In genomic region chr17:40777459-40777858, GRCh38 we compare ENCODE assay signal across 22 cellular contexts. TPM values are rescaled to one million over a fixed set of nuclear protein-coding genes. Genes with fewer than 3 reads are reported as not detected.
"Had no signal": no experiment of that assay in that cellular context is flagged by ENCODE, and none has a peak within 500 bp of the region (broad histone marks: within the 10 kb centered on the region; RNA-seq: fewer than 3 reads in every experiment).

No MANE protein-coding gene starts in this region.

- H3K36me3 ChIP-seq: heart right ventricle, pancreas, stomach, thoracic aorta had no signal

- H3K4me3 ChIP-seq: heart right ventricle, pancreas, stomach, thoracic aorta had no signal

- DNase-seq: dermis blood vessel endothelial cell; effector CD4-positive, alpha-beta T cell; heart right ventricle; hypothalamus; kidney glomerular epithelial cell; mesendoderm; naive B cell; occipital lobe; pancreas; right cardiac atrium; small intestine; stimulated activated CD4-positive, alpha-beta T cell treated with anti-CD3 and anti-CD28 coated beads, Interleukin-12 subunit alpha, Interleukin-12 subunit beta, amount 100 ng/mL, for 4 hours; stimulated activated naive CD4-positive, alpha-beta T cell; stomach; substantia nigra; trophoblast cell had no signal

- H3K27ac ChIP-seq: heart right ventricle, pancreas, stomach, thoracic aorta had no signal

- H3K4me1 ChIP-seq: heart right ventricle, pancreas, stomach had no signal

- H3K9me3 ChIP-seq: heart right ventricle, pancreas, stomach, thoracic aorta had no signal

RNA-seq across cellular contexts. Expression of gene KRT27, which starts 4.9 kb away (rescaled TPM):
- total RNA-seq: dermis blood vessel endothelial cell, liver, lung microvascular endothelial cell, occipital lobe, pancreas, progenitor cell of endocrine pancreas, stomach, thoracic aorta, urinary bladder had no signal
- polyA plus RNA-seq: heart right ventricle, liver, pancreas, stomach, urinary bladder had no signal

RNA-seq across cellular contexts. Expression of gene KRT26, which starts 5.5 kb away (rescaled TPM):
- total RNA-seq: dermis blood vessel endothelial cell, heart right ventricle, liver, lung microvascular endothelial cell, occipital lobe, pancreas, progenitor cell of endocrine pancreas, right cardiac atrium, stomach, thoracic aorta, urinary bladder had no signal
- polyA plus RNA-seq: esophagus, heart right ventricle, liver, pancreas, right cardiac atrium, small intestine, stomach, urinary bladder had no signal

RNA-seq across cellular contexts. Expression of gene KRT28, which starts 22.3 kb away (rescaled TPM):
- total RNA-seq: dermis blood vessel endothelial cell, heart right ventricle, liver, lung microvascular endothelial cell, occipital lobe, pancreas, progenitor cell of endocrine pancreas, right cardiac atrium, stomach, thoracic aorta, urinary bladder had no signal
- polyA plus RNA-seq: esophagus, heart right ventricle, liver, pancreas, right cardiac atrium, small intestine, stomach, urinary bladder had no signal

RNA-seq across cellular contexts. Expression of gene KRT25, which starts 22.3 kb away (rescaled TPM):
- total RNA-seq: dermis blood vessel endothelial cell, heart right ventricle, liver, lung microvascular endothelial cell, occipital lobe, pancreas, progenitor cell of endocrine pancreas, right cardiac atrium, stomach, thoracic aorta, urinary bladder had no signal
- polyA plus RNA-seq: esophagus, heart right ventricle, liver, pancreas, right cardiac atrium, small intestine, stomach, urinary bladder had no signal
